ENCODE assay signal across 16 cellular contexts in genomic region chr1:11138952-11139351, GRCh38. TPM values are rescaled to one million over a fixed set of nuclear protein-coding genes. Genes with fewer than 3 reads are reported as not detected.
DNase-seq lines count a peak whose midpoint lies in the region; ATAC-seq and TF ChIP-seq lines count a peak whose summit lies in the region.
"Had no signal": no experiment of that assay in that cellular context is flagged by ENCODE, and none has a peak within 500 bp of the region (broad histone marks: within the 10 kb centered on the region; RNA-seq: fewer than 3 reads in every experiment).

No MANE protein-coding gene starts in this region.

- TF ChIP-seq CTCF in neural crest cell (conservative IDR thresholded peaks at IDR 0.05) (no peak), OCI-LY7 (conservative IDR thresholded peaks at IDR 0.05; ENCODE audit: low read length) (no peak)

- peak overlapping the region; percentile 21 for H3K27ac ChIP-seq in caudate nucleus (ENCODE audit: low read depth, low read length)
- H3K27ac ChIP-seq in aorta (ENCODE audit: low read depth in 1 of 2, low read length in 2 of 2): no peak overlapping the region
- no peak overlapping the region for H3K27ac ChIP-seq in OCI-LY7 (ENCODE audit: low read depth, low read length, poor library complexity, severe bottlenecking)
- H3K27ac ChIP-seq: body of pancreas, thoracic aorta had no signal

- no peaks in the 10 kb centered on the region for H3K9me3 Mint-ChIP-seq in neural crest cell
- H3K9me3 Mint-ChIP-seq: activated T-cell treated with anti-CD3 and anti-CD28 coated beads, Interleukin-2, amount 50 U/mL, for 4 hours; CD8-positive, alpha-beta T cell; T-helper 1 cell treated with Interleukin-12 subunit alpha and Interleukin-12 subunit beta and Interleukin-4 antibody, amounts not matched to agents 30 μg/mL and 1 μg/mL, for 36 hours had no signal

- H3K4me1 ChIP-seq in aorta (ENCODE audit: control insufficient read depth in 1 of 2, insufficient read depth in 2 of 2, low read length in 2 of 2) (peaks cover 0 to 7% of the 10 kb centered on the region in 2 donors), OCI-LY7 (ENCODE audit: insufficient read depth, low read length, poor library complexity, severe bottlenecking) (peaks cover 3% of the 10 kb centered on the region)
- H3K4me1 ChIP-seq: body of pancreas had no signal

- BruUV-seq in OCI-LY7 (replicated peaks; lab: Mats Ljungman, UMichigan): no TSS peak

- H3K79me2 ChIP-seq in OCI-LY7 (ENCODE audit: insufficient read depth, low read depth, low read length): no peaks in the 10 kb centered on the region

- no peak for ATAC-seq in aorta (ENCODE audit: low FRiP score)
- ATAC-seq: activated T-cell treated with anti-CD3 and anti-CD28 coated beads, Interleukin-2, amount 50 U/mL, for 4 hours; body of pancreas; CD8-positive, alpha-beta T cell; heart left ventricle had no signal

- no peaks in the 10 kb centered on the region for H3K9me3 ChIP-seq in aorta (ENCODE audit: control insufficient read depth, low read length)
- H3K9me3 ChIP-seq in OCI-LY7 (ENCODE audit: low read length): no peaks in the 10 kb centered on the region
- H3K9me3 ChIP-seq: body of pancreas, heart left ventricle, thoracic aorta had no signal

- peak; percentile 80 for DNase-seq in GM03348 (ENCODE audit: low spot score)
- DNase-seq in RKO (ENCODE audit: low spot score): peak; percentile 7
- DNase-seq in caudate nucleus (lab: John Stamatoyannopoulos, UW): peak in 1 of 61 donors; percentile 8
- DNase-seq in neural crest cell (ENCODE audit: low read depth, low spot score): no peak
- DNase-seq in aorta: no peak
- DNase-seq in OCI-LY7 (ENCODE audit: low spot score): no peak
- DNase-seq in middle frontal gyrus (ENCODE audit: extremely low spot score, low spot score): no peak
- no peak for DNase-seq in cerebellar nuclear complex (lab: John Stamatoyannopoulos, UW)
- DNase-seq: activated T-cell treated with anti-CD3 and anti-CD28 coated beads, Interleukin-2, amount 50 U/mL, for 4 hours; body of pancreas; CD8-positive, alpha-beta T cell; heart left ventricle; NCI-H2081 had no signal

- H3K36me3 ChIP-seq in aorta (ENCODE audit: control insufficient read depth in 1 of 2, insufficient read depth in 2 of 2, low read length in 1 of 2) (peaks cover 4 to 5% of the 10 kb centered on the region in 2 donors), OCI-LY7 (ENCODE audit: insufficient read depth, low read length) (peaks cover 73% of the 10 kb centered on the region)

- H3K27ac Mint-ChIP-seq in neural crest cell (ENCODE audit: unreplicated experiment): peak overlapping the region; percentile 71
- H3K27ac Mint-ChIP-seq: CD8-positive, alpha-beta T cell; T-helper 1 cell treated with Interleukin-12 subunit alpha and Interleukin-12 subunit beta and Interleukin-4 antibody, amounts not matched to agents 30 μg/mL and 1 μg/mL, for 36 hours had no signal

- H3K9me2 ChIP-seq in OCI-LY7 (ENCODE audit: insufficient read depth, low read length): no peaks in the 10 kb centered on the region

- POLR2A ChIA-PET in OCI-LY7 (lab: Charles Lee): no interaction called here

- no peaks in the 10 kb centered on the region for H4K20me1 ChIP-seq in OCI-LY7 (ENCODE audit: insufficient read depth, low read length)

- 95 to 96% methylated on average over 3 of the region's 3 CpGs for WGBS in aorta, 2 donors

- H2AFZ ChIP-seq in OCI-LY7 (ENCODE audit: low read length): no peak overlapping the region

- no peak overlapping the region for H3K4me2 ChIP-seq in OCI-LY7 (ENCODE audit: low read length)

- H3K4me3 Mint-ChIP-seq in neural crest cell: no peak overlapping the region
- H3K4me3 Mint-ChIP-seq: activated T-cell treated with anti-CD3 and anti-CD28 coated beads, Interleukin-2, amount 50 U/mL, for 4 hours; CD8-positive, alpha-beta T cell; T-helper 1 cell treated with Interleukin-12 subunit alpha and Interleukin-12 subunit beta and Interleukin-4 antibody, amounts not matched to agents 30 μg/mL and 1 μg/mL, for 36 hours had no signal

- intact Hi-C loops in aorta (cut with DNase I) (no loop called here), OCI-LY7 (cut with micrococcal nuclease; ENCODE audit: unreplicated experiment) (no loop called here)

- H3K27me3 Mint-ChIP-seq in neural crest cell (ENCODE audit: low read depth): no peaks in the 10 kb centered on the region

- peaks cover 5% of the 10 kb centered on the region for H3K36me3 Mint-ChIP-seq in neural crest cell (ENCODE audit: low read depth)

- H3K27me3 ChIP-seq in aorta (ENCODE audit: control insufficient read depth in 1 of 2, insufficient read depth in 2 of 2, low read length in 1 of 2): no peaks in the 10 kb centered on the region
- H3K27me3 ChIP-seq: body of pancreas, heart left ventricle had no signal

- no peaks in the 10 kb centered on the region for H3K4me1 Mint-ChIP-seq in neural crest cell

- CTCF ChIA-PET in OCI-LY7 (lab: Charles Lee; ENCODE audit: unreplicated experiment): no interaction called here

- H3K4me3 ChIP-seq in aorta (ENCODE audit: low read length in 2 of 2) (no peak overlapping the region), OCI-LY7 (ENCODE audit: low read depth, low read length, poor library complexity, severe bottlenecking) (no peak overlapping the region)
- H3K4me3 ChIP-seq: body of pancreas, heart left ventricle, thoracic aorta had no signal

RNA-seq across cellular contexts. Expression of gene EXOSC10, which starts 39.3 kb away (rescaled TPM):
- 115 and 127 TPM in 2 replicates for total RNA-seq in neural crest cell
- total RNA-seq in aorta: 10 to 100 TPM; 45.3 to 53.8 TPM
- polyA plus RNA-seq in aorta: 10 to 100 TPM; 16.9 to 90.5 TPM
- 75.1 and 117 TPM in 2 replicates for total RNA-seq in OCI-LY7 (2014; rRNA removed; shearing (Covaris generic))
- total RNA-seq in OCI-LY7 (2022): 91.9 and 95.1 TPM in 2 replicates

RNA-seq across cellular contexts. Expression of gene ANGPTL7, which starts 50.2 kb away (rescaled TPM):
- total RNA-seq in neural crest cell (0.14 and 0.20 TPM in 2 replicates), aorta (10 to 100 TPM in 1 of 2 donors, 1 to 10 TPM in 1; 7.1 to 19.1 TPM), OCI-LY7 (2022) (not detected in 2 replicates)
- 10 to 100 TPM in 1 of 2 donors, not detected in 1; 10.8 TPM for polyA plus RNA-seq in aorta
- not detected in 2 replicates for total RNA-seq in OCI-LY7 (2014; rRNA removed; shearing (Covaris generic))
- total RNA-seq: activated T-cell treated with anti-CD3 and anti-CD28 coated beads, Interleukin-2, amount 50 U/mL, for 4 hours; CD8-positive, alpha-beta T cell; kidney epithelial cell had no signal

Comparison
In these comparisons a context has a peak if more than half of its experiments do, and no peak if none do; other contexts are left out.
1. DNase-seq: peak in GM03348 (single experiment) and RKO (single experiment); none in neural crest cell (single experiment), aorta (0 of 2), OCI-LY7 (single experiment), middle frontal gyrus (single experiment) and cerebellar nuclear complex (0 of 2).